In genomic region chr1:213727853-213728592, GRCh38 we compare ENCODE assay signal across 30 cellular contexts.
"Had no signal": no experiment of that assay in that cellular context is flagged by ENCODE, and none has a peak within 500 bp of the region (broad histone marks: within the 10 kb centered on the region; RNA-seq: fewer than 3 reads in every experiment).

No MANE protein-coding gene starts in this region.

- H3K9me3 Mint-ChIP-seq: type B pancreatic cell had no signal

- FAIRE-seq: keratinocyte, pancreas, small intestine had no signal

- H3K4me3 Mint-ChIP-seq: mesothelial cell of epicardium; naive B cell; natural killer cell treated with Interleukin-12 subunit alpha and Interleukin-12 subunit beta and Interleukin-15 and Interleukin-18, amount 100 ng/mL, for 72 hours; neural crest cell; stimulated activated effector memory CD8-positive, alpha-beta T cell treated with anti-CD3 and anti-CD28 coated beads, Interleukin-12 subunit alpha, Interleukin-12 subunit beta, amount 100 ng/mL, for 72 hours; stimulated activated naive CD8-positive, alpha-beta T cell treated with anti-CD3 and anti-CD28 coated beads, Interleukin-15, Interleukin-2, amounts not matched to agents 100 ng/mL and 50 ng/mL, for 24 hours; type B pancreatic cell had no signal

- H3K9me3 ChIP-seq: lower lobe of right lung, pancreas, prostate gland, suprapubic skin, thoracic aorta, tibial artery, uterus had no signal

- ATAC-seq: left cardiac atrium; left ventricle myocardium superior; lower lobe of right lung; natural killer cell treated with Interleukin-12 subunit alpha and Interleukin-12 subunit beta and Interleukin-15 and Interleukin-18, amount 100 ng/mL, for 72 hours; pancreas; right cardiac atrium; stimulated activated effector memory CD8-positive, alpha-beta T cell treated with anti-CD3 and anti-CD28 coated beads, Interleukin-12 subunit alpha, Interleukin-12 subunit beta, amount 100 ng/mL, for 72 hours had no signal

- H3K4me1 Mint-ChIP-seq: naive B cell; stimulated activated effector memory CD8-positive, alpha-beta T cell treated with anti-CD3 and anti-CD28 coated beads, Interleukin-12 subunit alpha, Interleukin-12 subunit beta, amount 100 ng/mL, for 72 hours had no signal

- H3K27me3 Mint-ChIP-seq: naive B cell; stimulated activated naive CD8-positive, alpha-beta T cell treated with anti-CD3 and anti-CD28 coated beads, Interleukin-15, Interleukin-2, amounts not matched to agents 100 ng/mL and 50 ng/mL, for 24 hours; type B pancreatic cell had no signal

- H3K36me3 Mint-ChIP-seq: mesothelial cell of epicardium; naive B cell; natural killer cell treated with Interleukin-12 subunit alpha and Interleukin-12 subunit beta and Interleukin-15 and Interleukin-18, amount 100 ng/mL, for 72 hours; stimulated activated effector memory CD8-positive, alpha-beta T cell treated with anti-CD3 and anti-CD28 coated beads, Interleukin-12 subunit alpha, Interleukin-12 subunit beta, amount 100 ng/mL, for 72 hours; type B pancreatic cell had no signal

- H3K4me1 ChIP-seq: prostate gland, uterus had no signal

- DNase-seq: hippocampal formation; kidney glomerular epithelial cell; left cardiac atrium; left ventricle myocardium superior; lower lobe of right lung; mammary epithelial cell; mesenchymal stem cell; naive B cell; nucleus accumbens; pancreas; posterior cingulate gyrus; retina; right cardiac atrium; sigmoid colon; small intestine; spleen; stimulated activated CD4-positive, alpha-beta T cell treated with anti-CD3 and anti-CD28 coated beads, Interleukin-4, amount 100 ng/mL, for 24 hours; stimulated activated naive CD4-positive, alpha-beta T cell; tibial artery; uterus had no signal

- H3K27ac ChIP-seq: lower lobe of right lung, pancreas, prostate gland, sigmoid colon, spleen, suprapubic skin, thoracic aorta, tibial artery, uterus had no signal

- H3K27ac Mint-ChIP-seq: mesothelial cell of epicardium; naive B cell; natural killer cell treated with Interleukin-12 subunit alpha and Interleukin-12 subunit beta and Interleukin-15 and Interleukin-18, amount 100 ng/mL, for 72 hours; stimulated activated effector memory CD8-positive, alpha-beta T cell treated with anti-CD3 and anti-CD28 coated beads, Interleukin-12 subunit alpha, Interleukin-12 subunit beta, amount 100 ng/mL, for 72 hours; stimulated activated naive CD8-positive, alpha-beta T cell treated with anti-CD3 and anti-CD28 coated beads, Interleukin-15, Interleukin-2, amounts not matched to agents 100 ng/mL and 50 ng/mL, for 24 hours; type B pancreatic cell had no signal

- H3K27me3 ChIP-seq: pancreas, sigmoid colon, spleen, suprapubic skin, tibial artery, uterus had no signal

- H3K36me3 ChIP-seq: lower lobe of right lung, pancreas, prostate gland, sigmoid colon, spleen, suprapubic skin, thoracic aorta, tibial artery, uterus had no signal

- H3K4me3 ChIP-seq: lower lobe of right lung, pancreas, prostate gland, sigmoid colon, spleen, suprapubic skin, thoracic aorta, tibial artery, uterus had no signal
